ENCODE assay signal across 12 cellular contexts in the genomic region with DNA sequence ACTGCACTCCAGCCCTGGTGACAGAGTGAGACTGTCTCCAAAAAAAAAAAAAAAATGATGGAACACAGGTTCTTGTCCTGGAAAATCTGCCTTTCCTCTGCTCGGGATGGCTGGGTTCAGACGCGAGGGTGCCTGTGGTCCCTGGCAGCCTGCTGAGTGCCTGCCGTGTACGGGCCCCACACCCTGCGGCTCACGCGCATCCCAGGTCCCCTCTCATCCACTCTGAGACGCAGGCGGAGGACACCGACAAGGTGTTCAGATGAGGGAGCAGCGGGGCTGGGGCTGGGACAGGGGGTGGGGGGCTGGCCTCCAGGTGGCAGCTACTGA. TPM values are rescaled to one million over a fixed set of nuclear protein-coding genes. Genes with fewer than 3 reads are reported as not detected.
"Had no signal": no experiment of that assay in that cellular context is flagged by ENCODE, and none has a peak within 500 bp of the region (broad histone marks: within the 10 kb centered on the region; RNA-seq: fewer than 3 reads in every experiment).

No MANE protein-coding gene starts in this region.

- H3K27ac ChIP-seq: foreskin keratinocyte, ovary, thoracic aorta, uterus had no signal

- H3K9me3 ChIP-seq: ovary, thoracic aorta, uterus had no signal

- H3K4me3 ChIP-seq: ovary, thoracic aorta, uterus had no signal

- H3K4me3 Mint-ChIP-seq: activated CD4-positive, alpha-beta memory T cell treated with anti-CD3 and anti-CD28 coated beads for 36 hours; activated naive CD8-positive, alpha-beta T cell treated with anti-CD3 and anti-CD28 coated beads for 36 hours; stimulated activated naive CD8-positive, alpha-beta T cell treated with anti-CD3 and anti-CD28 coated beads, Interleukin-15, Interleukin-2, amounts not matched to agents 100 ng/mL and 50 ng/mL, for 24 hours had no signal

- FAIRE-seq: bronchial epithelial cell had no signal

- H3K9me3 Mint-ChIP-seq: activated CD4-positive, alpha-beta memory T cell treated with anti-CD3 and anti-CD28 coated beads for 36 hours; activated naive CD8-positive, alpha-beta T cell treated with anti-CD3 and anti-CD28 coated beads for 36 hours; stimulated activated naive CD8-positive, alpha-beta T cell treated with anti-CD3 and anti-CD28 coated beads, Interleukin-15, Interleukin-2, amounts not matched to agents 100 ng/mL and 50 ng/mL, for 24 hours had no signal

- H3K36me3 ChIP-seq: ovary, thoracic aorta, uterus had no signal

- H3K36me3 Mint-ChIP-seq: activated CD4-positive, alpha-beta memory T cell treated with anti-CD3 and anti-CD28 coated beads for 36 hours; activated naive CD8-positive, alpha-beta T cell treated with anti-CD3 and anti-CD28 coated beads for 36 hours had no signal

- DNase-seq: activated CD4-positive, alpha-beta memory T cell treated with anti-CD3 and anti-CD28 coated beads for 36 hours; activated gamma-delta T cell; activated naive CD8-positive, alpha-beta T cell treated with anti-CD3 and anti-CD28 coated beads for 36 hours; foreskin keratinocyte; ovary; stimulated activated CD4-positive, alpha-beta T cell treated with anti-CD3 and anti-CD28 coated beads, Interleukin-2, amount 100 ng/mL, for 48 hours; stimulated activated CD8-positive, alpha-beta memory T cell treated with anti-CD3 and anti-CD28 coated beads, Interleukin-4, amount 100 ng/mL, for 48 hours; uterus had no signal

- ATAC-seq: foreskin keratinocyte had no signal

- H3K27me3 ChIP-seq: foreskin keratinocyte, ovary, uterus had no signal

- H3K27ac Mint-ChIP-seq: activated CD4-positive, alpha-beta memory T cell treated with anti-CD3 and anti-CD28 coated beads for 36 hours; activated naive CD8-positive, alpha-beta T cell treated with anti-CD3 and anti-CD28 coated beads for 36 hours; stimulated activated naive CD8-positive, alpha-beta T cell treated with anti-CD3 and anti-CD28 coated beads, Interleukin-15, Interleukin-2, amounts not matched to agents 100 ng/mL and 50 ng/mL, for 24 hours had no signal

RNA-seq across cellular contexts. Expression of a gene that starts 4.3 kb away (rescaled TPM):
- total RNA-seq: activated CD4-positive, alpha-beta memory T cell treated with anti-CD3 and anti-CD28 coated beads for 36 hours; activated naive CD8-positive, alpha-beta T cell treated with anti-CD3 and anti-CD28 coated beads for 36 hours had no signal
- polyA plus RNA-seq: neural cell had no signal

RNA-seq across cellular contexts. Expression of a gene that starts 24.1 kb away (rescaled TPM):
- polyA plus RNA-seq: neural cell had no signal
